In the genomic region with DNA sequence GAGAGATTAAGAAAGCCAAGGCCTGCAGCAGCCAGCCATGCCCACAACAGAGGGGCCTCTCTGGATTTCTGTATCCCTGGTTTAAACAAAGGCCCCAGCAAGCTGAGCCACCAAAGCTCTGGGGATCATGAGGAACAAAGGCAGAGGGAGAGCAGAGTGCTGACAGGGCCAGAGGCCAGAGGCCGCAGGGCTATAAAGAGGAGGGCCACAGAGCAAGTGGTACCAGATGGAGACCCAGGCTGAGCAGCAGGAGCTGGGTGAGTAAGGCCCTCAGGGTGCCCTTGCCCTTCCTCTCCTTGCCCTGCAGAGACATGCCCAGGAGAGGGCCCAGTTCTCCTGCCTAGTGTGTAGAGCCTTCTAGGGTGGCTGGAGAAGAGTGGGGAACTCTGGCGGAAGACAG, we compare ENCODE assay signal across 1 cellular context.
TF ChIP-seq lines count a peak whose summit lies in the region.

CRYBA1 (plus strand) TSS at position 222 of the 400 bp plus-strand sequence; CDS start at position 227, 5 bp downstream.

TF ChIP-seq in GM23338, 12 proteins besides CTCF, POLR2A, EP300 and RAD21 (continued from another document):
- TF ChIP-seq ZNF462 (CRISPR knock-in tag; IDR thresholded peaks at IDR 0.05) (no peak), POLR2AphosphoS5 (IDR thresholded peaks at IDR 0.05; ENCODE audit: low read depth) (no peak), NANOG (IDR thresholded peaks at IDR 0.05; ENCODE audit: borderline replicate concordance) (no peak), EZH2 (IDR thresholded peaks at IDR 0.05; ENCODE audit: low read depth, unreplicated experiment) (no peak), JUNB (IDR thresholded peaks at IDR 0.05; ENCODE audit: unreplicated experiment) (no peak), EZH2phosphoT487 (IDR thresholded peaks at IDR 0.05; ENCODE audit: unreplicated experiment) (no peak), ZNF114 (CRISPR knock-in tag; IDR thresholded peaks at IDR 0.05) (no peak), ZNF331 (CRISPR knock-in tag; IDR thresholded peaks at IDR 0.05; ENCODE audit: low read depth) (no peak), CREB1 (CRISPR knock-in tag; IDR thresholded peaks at IDR 0.05; ENCODE audit: low read depth) (no peak)
- TF ChIP-seq, protein P1, sequence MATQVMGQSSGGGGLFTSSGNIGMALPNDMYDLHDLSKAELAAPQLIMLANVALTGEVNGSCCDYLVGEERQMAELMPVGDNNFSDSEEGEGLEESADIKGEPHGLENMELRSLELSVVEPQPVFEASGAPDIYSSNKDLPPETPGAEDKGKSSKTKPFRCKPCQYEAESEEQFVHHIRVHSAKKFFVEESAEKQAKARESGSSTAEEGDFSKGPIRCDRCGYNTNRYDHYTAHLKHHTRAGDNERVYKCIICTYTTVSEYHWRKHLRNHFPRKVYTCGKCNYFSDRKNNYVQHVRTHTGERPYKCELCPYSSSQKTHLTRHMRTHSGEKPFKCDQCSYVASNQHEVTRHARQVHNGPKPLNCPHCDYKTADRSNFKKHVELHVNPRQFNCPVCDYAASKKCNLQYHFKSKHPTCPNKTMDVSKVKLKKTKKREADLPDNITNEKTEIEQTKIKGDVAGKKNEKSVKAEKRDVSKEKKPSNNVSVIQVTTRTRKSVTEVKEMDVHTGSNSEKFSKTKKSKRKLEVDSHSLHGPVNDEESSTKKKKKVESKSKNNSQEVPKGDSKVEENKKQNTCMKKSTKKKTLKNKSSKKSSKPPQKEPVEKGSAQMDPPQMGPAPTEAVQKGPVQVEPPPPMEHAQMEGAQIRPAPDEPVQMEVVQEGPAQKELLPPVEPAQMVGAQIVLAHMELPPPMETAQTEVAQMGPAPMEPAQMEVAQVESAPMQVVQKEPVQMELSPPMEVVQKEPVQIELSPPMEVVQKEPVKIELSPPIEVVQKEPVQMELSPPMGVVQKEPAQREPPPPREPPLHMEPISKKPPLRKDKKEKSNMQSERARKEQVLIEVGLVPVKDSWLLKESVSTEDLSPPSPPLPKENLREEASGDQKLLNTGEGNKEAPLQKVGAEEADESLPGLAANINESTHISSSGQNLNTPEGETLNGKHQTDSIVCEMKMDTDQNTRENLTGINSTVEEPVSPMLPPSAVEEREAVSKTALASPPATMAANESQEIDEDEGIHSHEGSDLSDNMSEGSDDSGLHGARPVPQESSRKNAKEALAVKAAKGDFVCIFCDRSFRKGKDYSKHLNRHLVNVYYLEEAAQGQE (IDR thresholded peaks at IDR 0.05; ENCODE audit: unreplicated experiment), result no peak
- TF ChIP-seq, protein P2, sequence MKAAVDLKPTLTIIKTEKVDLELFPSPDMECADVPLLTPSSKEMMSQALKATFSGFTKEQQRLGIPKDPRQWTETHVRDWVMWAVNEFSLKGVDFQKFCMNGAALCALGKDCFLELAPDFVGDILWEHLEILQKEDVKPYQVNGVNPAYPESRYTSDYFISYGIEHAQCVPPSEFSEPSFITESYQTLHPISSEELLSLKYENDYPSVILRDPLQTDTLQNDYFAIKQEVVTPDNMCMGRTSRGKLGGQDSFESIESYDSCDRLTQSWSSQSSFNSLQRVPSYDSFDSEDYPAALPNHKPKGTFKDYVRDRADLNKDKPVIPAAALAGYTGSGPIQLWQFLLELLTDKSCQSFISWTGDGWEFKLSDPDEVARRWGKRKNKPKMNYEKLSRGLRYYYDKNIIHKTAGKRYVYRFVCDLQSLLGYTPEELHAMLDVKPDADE (IDR thresholded peaks at IDR 0.05), result no peak
TF ChIP-seq in GM23338: peak in this region for 0.
